10 cellular contexts compared by ENCODE assay signal in the genomic region with DNA sequence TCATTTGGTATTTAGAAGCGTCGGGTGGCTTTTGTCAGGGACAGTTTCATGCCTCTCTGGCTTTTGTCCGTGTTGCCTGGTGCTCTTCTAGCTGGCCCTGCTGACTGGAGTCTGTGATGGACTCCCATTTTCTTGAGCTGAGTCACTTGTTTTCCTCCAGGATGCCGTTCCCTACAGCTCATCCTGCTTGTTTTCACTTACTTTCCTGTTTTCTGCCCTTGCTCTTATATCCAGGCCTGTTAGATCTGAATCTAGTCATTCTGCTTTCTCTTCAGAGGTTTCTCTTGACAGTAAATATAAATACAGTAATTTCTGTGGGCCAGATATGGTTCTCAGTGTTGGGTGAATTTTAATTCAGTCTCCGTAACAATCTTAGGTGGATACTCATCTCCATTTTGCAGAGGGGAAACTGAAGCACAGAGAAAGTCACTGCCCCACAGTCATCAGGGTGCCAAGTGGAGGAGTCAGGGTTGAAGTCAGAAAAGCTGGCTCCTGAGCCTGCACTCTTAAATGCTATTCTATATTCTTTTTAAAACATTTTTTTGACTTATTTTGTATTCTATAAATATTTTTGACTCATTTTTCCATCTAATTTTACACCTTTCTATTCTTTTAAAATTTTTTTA.
DNase-seq lines count a peak whose midpoint lies in the region; ATAC-seq, FAIRE-seq and TF ChIP-seq lines count a peak whose summit lies in the region.
"Had no signal": no experiment of that assay in that cellular context is flagged by ENCODE, and none has a peak within 500 bp of the region (broad histone marks: within the 10 kb centered on the region; RNA-seq: fewer than 3 reads in every experiment).

No MANE protein-coding gene starts in this region.

- H3K4me1 ChIP-seq in breast epithelium (peaks cover 0 to 8% of the 10 kb centered on the region in 2 donors), keratinocyte (ENCODE audit: control insufficient read depth, extremely low read depth, insufficient read depth, low read length) (peaks cover 62% of the 10 kb centered on the region), subcutaneous abdominal adipose tissue (ENCODE audit: control insufficient read depth in 5 of 5, insufficient read depth in 5 of 5, low read length in 5 of 5) (peaks cover 0 to 58% (median 35%) of the 10 kb centered on the region in 5 donors)

- dilution Hi-C loops in keratinocyte (cut with MboI; ENCODE audit: extremely low pct_ligation_motif_present, low sequenced_read_pairs): no loop called here

- H3K27ac ChIP-seq in breast epithelium (peak overlapping the region; percentile 73 to 77), keratinocyte (ENCODE audit: control insufficient read depth, insufficient read depth, low read length) (peak overlapping the region; percentile 77), subcutaneous abdominal adipose tissue (ENCODE audit: low read depth, low read length) (peak overlapping the region; percentile 28)

- H3K9me3 ChIP-seq in breast epithelium (no peaks in the 10 kb centered on the region), keratinocyte (ENCODE audit: control insufficient read depth, low read depth, low read length) (no peaks in the 10 kb centered on the region), subcutaneous abdominal adipose tissue (ENCODE audit: control insufficient read depth in 5 of 5, low read length in 5 of 5) (no peaks in the 10 kb centered on the region)

- intact Hi-C loops in breast epithelium (cut with DNase I; ENCODE audit: low total_unique reads): no loop called here

- H3K36me3 Mint-ChIP-seq in HFFc6 (ENCODE audit: low read depth): peaks cover 4% of the 10 kb centered on the region; the same call in 1 of the 2 replicates

- H3K4me3 ChIP-seq in breast epithelium (no peak overlapping the region), keratinocyte (ENCODE audit: control insufficient read depth in 2 of 3, extremely low read depth in 1 of 3, insufficient read depth in 2 of 3, low read depth in 1 of 3, low read length in 3 of 3) (peak overlapping the region in 2 of 3 experiments; percentile 28 to 45), subcutaneous abdominal adipose tissue (ENCODE audit: low read depth in 1 of 5, low read length in 5 of 5) (no peak overlapping the region)

- H3K4me1 Mint-ChIP-seq in HFFc6 (ENCODE audit: low read depth): peaks cover 90% of the 10 kb centered on the region

- H3K27ac Mint-ChIP-seq in HFFc6: peak overlapping the region; percentile 97

- peak overlapping the region; percentile 60 for H3K9ac ChIP-seq in keratinocyte (ENCODE audit: control insufficient read depth, extremely low read depth, insufficient read depth, low read length)
- H3K9ac ChIP-seq in subcutaneous abdominal adipose tissue (ENCODE audit: low read length in 5 of 5): no peak overlapping the region

- H3K36me3 ChIP-seq in breast epithelium (no peaks in the 10 kb centered on the region), keratinocyte (ENCODE audit: control insufficient read depth in 2 of 2, extremely low read depth in 1 of 2, insufficient read depth in 2 of 2, low read length in 2 of 2) (peaks cover 0 to 6% of the 10 kb centered on the region in 2 experiments), subcutaneous abdominal adipose tissue (ENCODE audit: control insufficient read depth in 5 of 5, insufficient read depth in 5 of 5, low read length in 5 of 5) (no peaks in the 10 kb centered on the region)

- H3K79me2 ChIP-seq in keratinocyte (ENCODE audit: control insufficient read depth, insufficient read depth, low read length): peaks cover 75% of the 10 kb centered on the region

- H2AFZ ChIP-seq in keratinocyte (ENCODE audit: control insufficient read depth, low read length): no peak overlapping the region

- TF ChIP-seq CTCF in HFFc6 (IDR thresholded peaks at IDR 0.05) (no peak), breast epithelium (IDR thresholded peaks at IDR 0.05) (no peak), keratinocyte (optimal IDR thresholded peaks at IDR 0.05 in 1 of 3, IDR thresholded peaks at IDR 0.05 in 1 of 3, conservative IDR thresholded peaks at IDR 0.05 in 1 of 3; ENCODE audit: extremely low read depth in 1 of 3, insufficient read depth in 2 of 3, low read length in 3 of 3) (no peak)

- ATAC-seq in HG03469 (IDR thresholded peaks at IDR 0.05; ENCODE audit: unreplicated experiment): no peak
- no peak for ATAC-seq in GM18519 (IDR thresholded peaks at IDR 0.05; ENCODE audit: low FRiP score, unreplicated experiment)

- no peaks in the 10 kb centered on the region for H3K27me3 ChIP-seq in breast epithelium
- H3K27me3 ChIP-seq in keratinocyte (ENCODE audit: control insufficient read depth, extremely low read depth, insufficient read depth, low read length): no peaks in the 10 kb centered on the region
- no peaks in the 10 kb centered on the region for H3K27me3 ChIP-seq in subcutaneous abdominal adipose tissue (ENCODE audit: control insufficient read depth in 5 of 5, insufficient read depth in 4 of 5, low read length in 5 of 5)

- DNase-seq in HFFc6 (peak; percentile 92), breast epithelium (ENCODE audit: low spot score in 2 of 2) (no peak), keratinocyte (ENCODE audit: low read depth, low spot score) (peak; percentile 26), D341Med (ENCODE audit: low spot score) (no peak), GOT3 (lab: John Stamatoyannopoulos, UW) (no peak)
- DNase-seq: activated naive CD4-positive, alpha-beta T cell treated with Interleukin-2 at 50 U/mL for 16 hours; NCI-H146 had no signal

- H3K9me3 Mint-ChIP-seq in HFFc6: no peaks in the 10 kb centered on the region

- H4K20me1 ChIP-seq in keratinocyte (ENCODE audit: control insufficient read depth, extremely low read depth, insufficient read depth, low read length): no peaks in the 10 kb centered on the region

- H3K27me3 Mint-ChIP-seq in HFFc6 (ENCODE audit: insufficient read depth): peaks cover 3% of the 10 kb centered on the region; the same call in 1 of the 2 replicates

- FAIRE-seq in keratinocyte (lab: Jason Lieb, UNC): peak; percentile 98

- H3K9me1 ChIP-seq in keratinocyte (ENCODE audit: control insufficient read depth, extremely low read depth, insufficient read depth, low read length): no peaks in the 10 kb centered on the region

- TF ChIP-seq POLR2A in breast epithelium (IDR thresholded peaks at IDR 0.05): no peak

- peak overlapping the region; percentile 77 for H3K4me3 Mint-ChIP-seq in HFFc6

- peak overlapping the region; percentile 74 for H3K4me2 ChIP-seq in keratinocyte (ENCODE audit: control insufficient read depth, extremely low read depth, insufficient read depth, low read depth, low read length)

Comparison
In these comparisons a context has a peak if more than half of its experiments do, and no peak if none do; other contexts are left out.
1. DNase-seq: peak in HFFc6 (single experiment) and keratinocyte (single experiment); none in breast epithelium (0 of 2), D341Med (single experiment) and GOT3 (single experiment).
2. H3K4me3 ChIP-seq: peak in keratinocyte (2 of 3); none in breast epithelium (0 of 3) and subcutaneous abdominal adipose tissue (0 of 5).
3. Peak in every context shown above with its lines, with median percentiles within 50 percentile points of each other: H3K27ac ChIP-seq.